Comparison of ENCODE assay signal across 31 cellular contexts in the genomic region with DNA sequence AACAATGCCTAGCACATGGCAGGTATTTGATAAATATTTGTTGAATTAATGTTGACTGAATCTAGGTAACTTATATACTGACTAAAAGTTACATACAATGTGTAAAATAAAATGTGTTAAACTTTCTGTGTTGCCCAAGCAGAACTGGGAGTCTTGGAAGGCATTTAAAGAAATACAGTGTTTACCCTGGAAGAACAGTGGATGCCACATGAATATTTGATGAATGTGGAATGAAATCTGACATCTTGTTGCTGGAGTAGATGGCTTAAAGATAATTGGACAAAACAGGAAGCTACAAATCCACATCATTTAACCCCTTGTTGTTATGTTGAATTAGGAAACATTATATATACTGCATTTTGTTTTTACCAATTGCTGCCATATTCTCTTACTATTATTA. TPM values are rescaled to one million over a fixed set of nuclear protein-coding genes. Genes with fewer than 3 reads are reported as not detected.
A peak's percentile ranks its signal among the peaks of the same experiment; 100 is the strongest.
DNase-seq lines count a peak whose midpoint lies in the region; ATAC-seq and TF ChIP-seq lines count a peak whose summit lies in the region.
"Had no signal": no experiment of that assay in that cellular context is flagged by ENCODE, and none has a peak within 500 bp of the region (broad histone marks: within the 10 kb centered on the region; RNA-seq: fewer than 3 reads in every experiment).

No MANE protein-coding gene starts in this region.

- no peak for ATAC-seq in HG02884 (IDR thresholded peaks at IDR 0.05; ENCODE audit: unreplicated experiment)
- ATAC-seq: A549; CD8-positive, alpha-beta T cell had no signal

- TF ChIP-seq CTCF in 22Rv1 (IDR thresholded peaks at IDR 0.05) (no peak), C4-2B (conservative IDR thresholded peaks at IDR 0.05) (no peak), LNCaP clone FGC (IDR thresholded peaks at IDR 0.05; ENCODE audit: control insufficient read depth, extremely low read depth, insufficient read depth) (no peak), VCaP (conservative IDR thresholded peaks at IDR 0.05) (no peak)

- no peak overlapping the region for H3K4me3 ChIP-seq in LNCaP clone FGC (ENCODE audit: low read depth, low read length)
- H3K4me3 ChIP-seq: A549; BLaER1; BLaER1 treated with 17β-estradiol and CSF1 and Interleukin-3, amounts not matched to agents 10 nM and 100 nM had no signal

- H3K27ac ChIP-seq in 22Rv1 (peak overlapping the region; percentile 51), C4-2B (peak overlapping the region; percentile 45; the same call in 1 of the 2 replicates), VCaP (peak overlapping the region; percentile 79)
- H3K27ac ChIP-seq: A549; BLaER1; BLaER1 treated with 17β-estradiol and CSF1 and Interleukin-3, amounts not matched to agents 10 nM and 100 nM had no signal

- DNase-seq in LNCaP clone FGC (ENCODE audit: low read depth), result peak; percentile 68
- DNase-seq in posterior vena cava (ENCODE audit: low spot score), result no peak
- no peak for DNase-seq in erythroblast (lab: John Stamatoyannopoulos, UW)
- DNase-seq in activated CD4-positive, CD25-positive, alpha-beta regulatory T cell (lab: John Stamatoyannopoulos, UW), result no peak
- DNase-seq: 8988T; ACHN; AML-193; BE2C; C1 segment of cervical spinal cord; Caco-2; Calu3; CD4-positive, alpha-beta memory T cell; CD4-positive, alpha-beta T cell; CD4-positive, CD25-positive, alpha-beta regulatory T cell; CD8-positive, alpha-beta memory T cell; CD8-positive, alpha-beta T cell; COR-L47; DMS 273 treated with DMSO at 0.1 percent for 48 hours; DMS153; DMS53; DMS79; DMS79 treated with DMSO at 0.1 percent for 48 hours; DND-41; EL had no signal

- intact Hi-C loops in posterior vena cava (cut with DNase I), result no loop called here

- TF ChIP-seq POLR2A in erythroblast (IDR thresholded peaks at IDR 0.05; ENCODE audit: low read length), result no peak

RNA-seq across cellular contexts. Expression of a gene that starts 39.9 kb away (rescaled TPM):
- 10 to 100 TPM; 62.2 to 63.7 TPM for total RNA-seq in posterior vena cava
